ENCODE assay signal across 37 cellular contexts in genomic region chr5:50866415-50866814, GRCh38.
DNase-seq lines count a peak whose midpoint lies in the region; ATAC-seq, FAIRE-seq and TF ChIP-seq lines count a peak whose summit lies in the region.
"Had no signal": no experiment of that assay in that cellular context is flagged by ENCODE, and none has a peak within 500 bp of the region (broad histone marks: within the 10 kb centered on the region; RNA-seq: fewer than 3 reads in every experiment).

No MANE protein-coding gene starts in this region.

- peaks cover 2% of the 10 kb centered on the region for H3K36me3 Mint-ChIP-seq in neural progenitor cell
- H3K36me3 Mint-ChIP-seq: CD14-positive monocyte; CD4-positive, alpha-beta memory T cell; CD4-positive, CD25-positive, alpha-beta regulatory T cell; CD8-positive, alpha-beta T cell had no signal

- no peak for TF ChIP-seq POLR2A in suprapubic skin (IDR thresholded peaks at IDR 0.05)

- H3K27ac Mint-ChIP-seq in neural progenitor cell, result peak overlapping the region; percentile 13
- H3K27ac Mint-ChIP-seq: B cell; CD14-positive monocyte; CD4-positive, alpha-beta memory T cell; CD4-positive, alpha-beta T cell; CD4-positive, CD25-positive, alpha-beta regulatory T cell; CD8-positive, alpha-beta T cell had no signal

- peaks cover 2% of the 10 kb centered on the region for H3K27me3 Mint-ChIP-seq in neural progenitor cell (ENCODE audit: insufficient read depth, low read depth)

- no peak overlapping the region for H3K9ac ChIP-seq in mesendoderm (ENCODE audit: low read length)
- H3K9ac ChIP-seq in neural progenitor cell, result no peak overlapping the region
- H3K9ac ChIP-seq: BLaER1; BLaER1 treated with 17β-estradiol and CSF1 and Interleukin-3, amounts not matched to agents 10 nM and 100 nM had no signal

- no peak for TF ChIP-seq CTCF in HEK293 (tag by site-specific recombination; IDR thresholded peaks at IDR 0.05)
- TF ChIP-seq CTCF in neural progenitor cell (IDR thresholded peaks at IDR 0.05), result no peak
- TF ChIP-seq CTCF in suprapubic skin (IDR thresholded peaks at IDR 0.05), result no peak

- H4K5ac ChIP-seq in mesendoderm (ENCODE audit: low read length), result no peak overlapping the region

- H3K9me3 ChIP-seq in HEK293 (ENCODE audit: control insufficient read depth, insufficient read depth, low read depth, low read length) (no peaks in the 10 kb centered on the region), neural progenitor cell (ENCODE audit: low read depth) (no peaks in the 10 kb centered on the region), suprapubic skin (no peaks in the 10 kb centered on the region)
- H3K9me3 ChIP-seq: A549; BE2C; BLaER1; BLaER1 treated with 17β-estradiol and CSF1 and Interleukin-3, amounts not matched to agents 10 nM and 100 nM; Caco-2 had no signal

- POLR2A ChIA-PET in HEK293 (lab: Yijun Ruan, JAX), result no interaction called here

- H4K8ac ChIP-seq in mesendoderm (ENCODE audit: low read depth, low read length), result no peak overlapping the region

- H3K9me3 Mint-ChIP-seq in neural progenitor cell, result peaks cover 2% of the 10 kb centered on the region
- H3K9me3 Mint-ChIP-seq: CD8-positive, alpha-beta T cell had no signal

- no peak for ATAC-seq in HG03354 (IDR thresholded peaks at IDR 0.05; ENCODE audit: poor library complexity, severe bottlenecking, unreplicated experiment)
- ATAC-seq: A549; CD8-positive, alpha-beta T cell had no signal

- DNase-seq in HTR-8/SVneo (ENCODE audit: insufficient read length, low spot score), result no peak
- DNase-seq in mesendoderm, result peak; percentile 70
- DNase-seq in neural progenitor cell (ENCODE audit: low spot score), result no peak
- no peak for DNase-seq in AG20443 (ENCODE audit: low spot score)
- DNase-seq in mucosa of gallbladder (ENCODE audit: low spot score), result no peak
- DNase-seq in suprapubic skin (ENCODE audit: low spot score in 2 of 2), result no peak
- DNase-seq: 8988T; ACHN; AML-193; BE2C; C1 segment of cervical spinal cord; Caco-2; Calu3; CD4-positive, alpha-beta memory T cell; CD4-positive, alpha-beta T cell; CD4-positive, CD25-positive, alpha-beta regulatory T cell; CD8-positive, alpha-beta memory T cell; CD8-positive, alpha-beta T cell; COR-L47; DMS 273 treated with DMSO at 0.1 percent for 48 hours; DMS153; DMS53; DMS79; DMS79 treated with DMSO at 0.1 percent for 48 hours; DND-41; EL had no signal

- no peak overlapping the region for H3K4ac ChIP-seq in mesendoderm (ENCODE audit: low read depth, low read length)

- H3F3A ChIP-seq in neural progenitor cell (ENCODE audit: low read depth), result peaks cover 26% of the 10 kb centered on the region

- no peak overlapping the region for H2BK120ac ChIP-seq in mesendoderm (ENCODE audit: low read depth, low read length)

- H3K79me1 ChIP-seq in mesendoderm (ENCODE audit: low read length), result no peaks in the 10 kb centered on the region

- no CpG with 5 or more reads among the region's 1 CpG for WGBS in mesendoderm (ENCODE audit: extremely low coverage, insufficient coverage, low lambda C conversion rate)
- WGBS in suprapubic skin, result 92% methylated on average over 1 of the region's 1 CpG

- peaks cover 18% of the 10 kb centered on the region for H3K4me1 ChIP-seq in HEK293 (ENCODE audit: control insufficient read depth, insufficient read depth, low read length)
- H3K4me1 ChIP-seq in mesendoderm (ENCODE audit: control insufficient read depth, low read depth, low read length), result no peaks in the 10 kb centered on the region
- peaks cover 41% of the 10 kb centered on the region for H3K4me1 ChIP-seq in neural progenitor cell
- no peaks in the 10 kb centered on the region for H3K4me1 ChIP-seq in suprapubic skin
- H3K4me1 ChIP-seq: A549, BE2C, BLaER1, Caco-2 had no signal

- H3K79me2 ChIP-seq in mesendoderm (ENCODE audit: control insufficient read depth, insufficient read depth, low read length), result no peaks in the 10 kb centered on the region
- H3K79me2 ChIP-seq in neural progenitor cell (ENCODE audit: low read depth), result no peaks in the 10 kb centered on the region

- H2AFZ ChIP-seq in neural progenitor cell (replicated peaks), result peak overlapping the region; percentile 12

- no peaks in the 10 kb centered on the region for H4K20me1 ChIP-seq in neural progenitor cell (ENCODE audit: low read depth)
- H4K20me1 ChIP-seq: BLaER1; BLaER1 treated with 17β-estradiol and CSF1 and Interleukin-3, amounts not matched to agents 10 nM and 100 nM had no signal

- no peak overlapping the region for H3K18ac ChIP-seq in mesendoderm (ENCODE audit: low read length)

- no peak overlapping the region for H3K23ac ChIP-seq in mesendoderm (ENCODE audit: low read length)

- H3K27ac ChIP-seq in HEK293 (ENCODE audit: extremely low read depth, low read depth, low read length), result no peak overlapping the region
- H3K27ac ChIP-seq in mesendoderm (ENCODE audit: low read depth, low read length), result no peak overlapping the region
- no peak overlapping the region for H3K27ac ChIP-seq in neural progenitor cell
- no peak overlapping the region for H3K27ac ChIP-seq in suprapubic skin
- H3K27ac ChIP-seq: 22Rv1; A549; BLaER1; BLaER1 treated with 17β-estradiol and CSF1 and Interleukin-3, amounts not matched to agents 10 nM and 100 nM; C4-2B had no signal

- no peak overlapping the region for H2AK5ac ChIP-seq in mesendoderm (ENCODE audit: low read length)

- no peak for TF ChIP-seq EP300 in suprapubic skin (IDR thresholded peaks at IDR 0.05)

- no peaks in the 10 kb centered on the region for H3K36me3 ChIP-seq in HEK293 (ENCODE audit: control insufficient read depth in 2 of 2, insufficient read depth in 1 of 2, low read length in 2 of 2)
- no peaks in the 10 kb centered on the region for H3K36me3 ChIP-seq in mesendoderm (ENCODE audit: control insufficient read depth, insufficient read depth, low read length)
- no peaks in the 10 kb centered on the region for H3K36me3 ChIP-seq in neural progenitor cell
- no peaks in the 10 kb centered on the region for H3K36me3 ChIP-seq in suprapubic skin
- H3K36me3 ChIP-seq: BE2C; BLaER1; BLaER1 treated with 17β-estradiol and CSF1 and Interleukin-3, amounts not matched to agents 10 nM and 100 nM had no signal

- no peak overlapping the region for H2BK15ac ChIP-seq in mesendoderm (replicated peaks; ENCODE audit: low read depth)

- CTCF ChIA-PET in HEK293 (lab: Yijun Ruan, JAX), result interaction anchor here (0.6 kb wide), 1 partner anchor 72 kb away, joined by 3 read pairs; no protein-coding TSS in a partner anchor

- H2BK5ac ChIP-seq in mesendoderm (ENCODE audit: low read length), result no peak overlapping the region

- H3K4me3 Mint-ChIP-seq in neural progenitor cell, result no peak overlapping the region
- H3K4me3 Mint-ChIP-seq: B cell; CD4-positive, alpha-beta memory T cell; CD4-positive, alpha-beta T cell; CD4-positive, CD25-positive, alpha-beta regulatory T cell; CD8-positive, alpha-beta memory T cell; CD8-positive, alpha-beta T cell had no signal

- H3K4me2 ChIP-seq in mesendoderm (ENCODE audit: low read length), result no peak overlapping the region
- peak overlapping the region; percentile 45 for H3K4me2 ChIP-seq in neural progenitor cell
- H3K4me2 ChIP-seq: A549, BLaER1 had no signal

- H3K27me3 ChIP-seq in mesendoderm (ENCODE audit: insufficient read depth, low read length, poor library complexity) (no peaks in the 10 kb centered on the region), neural progenitor cell (no peaks in the 10 kb centered on the region), suprapubic skin (no peaks in the 10 kb centered on the region)
- H3K27me3 ChIP-seq: BLaER1; BLaER1 treated with 17β-estradiol and CSF1 and Interleukin-3, amounts not matched to agents 10 nM and 100 nM had no signal

- FAIRE-seq in HTR-8/SVneo (lab: Jason Lieb, UNC), result peak; percentile 80
- FAIRE-seq: A204.1, A549, D721Med had no signal

- H3K4me1 Mint-ChIP-seq in neural progenitor cell, result peaks cover 46% of the 10 kb centered on the region
- H3K4me1 Mint-ChIP-seq: B cell; CD14-positive monocyte; CD4-positive, alpha-beta memory T cell; CD4-positive, CD25-positive, alpha-beta regulatory T cell; CD8-positive, alpha-beta memory T cell had no signal

- no peak overlapping the region for H3K4me3 ChIP-seq in HEK293 (ENCODE audit: low read depth, low read length)
- no peak overlapping the region for H3K4me3 ChIP-seq in mesendoderm (ENCODE audit: low read length)
- no peak overlapping the region for H3K4me3 ChIP-seq in neural progenitor cell
- H3K4me3 ChIP-seq in suprapubic skin, result no peak overlapping the region
- H3K4me3 ChIP-seq: A549; BLaER1; BLaER1 treated with 17β-estradiol and CSF1 and Interleukin-3, amounts not matched to agents 10 nM and 100 nM had no signal

- H3K56ac ChIP-seq in mesendoderm (ENCODE audit: low read length), result no peak overlapping the region

TF ChIP-seq in HEK293, 187 proteins besides CTCF, POLR2A, EP300 and RAD21:
- peak; percentile 74; the same call in 1 of the 2 replicates for TF ChIP-seq ZSCAN16 (tag by site-specific recombination; IDR thresholded peaks at IDR 0.05)
- TF ChIP-seq ZNF837 (tag by site-specific recombination; IDR thresholded peaks at IDR 0.05), result no peak
- TF ChIP-seq KLF7 (tag by site-specific recombination; IDR thresholded peaks at IDR 0.05; ENCODE audit: borderline replicate concordance), result no peak
- TF ChIP-seq ZNF202 (tag by site-specific recombination; IDR thresholded peaks at IDR 0.05; ENCODE audit: borderline replicate concordance), result no peak
- TF ChIP-seq ZNF660 (tag by site-specific recombination; IDR thresholded peaks at IDR 0.05), result no peak
- TF ChIP-seq YY2 (tag by site-specific recombination; IDR thresholded peaks at IDR 0.05), result no peak
- no peak for TF ChIP-seq OVOL3 (tag by site-specific recombination; IDR thresholded peaks at IDR 0.05)
- no peak for TF ChIP-seq ZNF280D (tag by site-specific recombination; IDR thresholded peaks at IDR 0.05)
